ENCODE assay signal across 2 cellular contexts in genomic region chr15:34337557-34338306, GRCh38.
TF ChIP-seq lines count a peak whose summit lies in the region.

TSS of gene SLC12A6 (minus strand) at chr15:34337781. CDS start at chr15:34336680, 1,101 bp downstream.

TF ChIP-seq in IMR-90, 13 proteins besides CTCF, POLR2A, EP300 and RAD21 (continued from another document):
- TF ChIP-seq MAZ (IDR thresholded peaks at IDR 0.05; ENCODE audit: borderline replicate concordance, low read depth, low read length) = peak; percentile 84

TF ChIP-seq in PFSK-1, 5 proteins besides CTCF, POLR2A, EP300 and RAD21 (continued from another document):
- TF ChIP-seq, protein P1, sequence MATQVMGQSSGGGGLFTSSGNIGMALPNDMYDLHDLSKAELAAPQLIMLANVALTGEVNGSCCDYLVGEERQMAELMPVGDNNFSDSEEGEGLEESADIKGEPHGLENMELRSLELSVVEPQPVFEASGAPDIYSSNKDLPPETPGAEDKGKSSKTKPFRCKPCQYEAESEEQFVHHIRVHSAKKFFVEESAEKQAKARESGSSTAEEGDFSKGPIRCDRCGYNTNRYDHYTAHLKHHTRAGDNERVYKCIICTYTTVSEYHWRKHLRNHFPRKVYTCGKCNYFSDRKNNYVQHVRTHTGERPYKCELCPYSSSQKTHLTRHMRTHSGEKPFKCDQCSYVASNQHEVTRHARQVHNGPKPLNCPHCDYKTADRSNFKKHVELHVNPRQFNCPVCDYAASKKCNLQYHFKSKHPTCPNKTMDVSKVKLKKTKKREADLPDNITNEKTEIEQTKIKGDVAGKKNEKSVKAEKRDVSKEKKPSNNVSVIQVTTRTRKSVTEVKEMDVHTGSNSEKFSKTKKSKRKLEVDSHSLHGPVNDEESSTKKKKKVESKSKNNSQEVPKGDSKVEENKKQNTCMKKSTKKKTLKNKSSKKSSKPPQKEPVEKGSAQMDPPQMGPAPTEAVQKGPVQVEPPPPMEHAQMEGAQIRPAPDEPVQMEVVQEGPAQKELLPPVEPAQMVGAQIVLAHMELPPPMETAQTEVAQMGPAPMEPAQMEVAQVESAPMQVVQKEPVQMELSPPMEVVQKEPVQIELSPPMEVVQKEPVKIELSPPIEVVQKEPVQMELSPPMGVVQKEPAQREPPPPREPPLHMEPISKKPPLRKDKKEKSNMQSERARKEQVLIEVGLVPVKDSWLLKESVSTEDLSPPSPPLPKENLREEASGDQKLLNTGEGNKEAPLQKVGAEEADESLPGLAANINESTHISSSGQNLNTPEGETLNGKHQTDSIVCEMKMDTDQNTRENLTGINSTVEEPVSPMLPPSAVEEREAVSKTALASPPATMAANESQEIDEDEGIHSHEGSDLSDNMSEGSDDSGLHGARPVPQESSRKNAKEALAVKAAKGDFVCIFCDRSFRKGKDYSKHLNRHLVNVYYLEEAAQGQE (IDR thresholded peaks at IDR 0.05; ENCODE audit: insufficient read depth in 1 of 2, low read depth in 2 of 2, low read length in 2 of 2) = no peak
- TF ChIP-seq SIN3A (IDR thresholded peaks at IDR 0.05; ENCODE audit: borderline replicate concordance, insufficient read depth, low read length) (no peak; the same call in 1 of the 2 replicates), FOXP2 (optimal IDR thresholded peaks at IDR 0.05; ENCODE audit: borderline replicate concordance, extremely low read depth, extremely low read length, insufficient read depth) (peak; percentile 96)
